Comparison of ENCODE assay signal across 8 cellular contexts in genomic region chr7:77657427-77658331, GRCh38. TPM values are rescaled to one million over a fixed set of nuclear protein-coding genes. Genes with fewer than 3 reads are reported as not detected.
A peak's percentile ranks its signal among the peaks of the same experiment; 100 is the strongest.
DNase-seq lines count a peak whose midpoint lies in the region.

No MANE protein-coding gene starts in this region.

- DNase-seq in A172 (ENCODE audit: low spot score) (peak; percentile 65), GM04504 (ENCODE audit: low read depth) (peak; percentile 14), OCI-M1 (lab: John Stamatoyannopoulos, UW) (peak; percentile 96), dedifferentiated amniotic fluid mesenchymal stem cell (ENCODE audit: extremely low spot score) (peak; percentile 30), myocyte (ENCODE audit: low read depth) (peak; percentile 57), activated gamma-delta T cell (lab: John Stamatoyannopoulos, UW) (no peak)
- peak; percentile 43 for DNase-seq in Jurkat, Clone E6-1 (ENCODE audit: low read depth, low spot score)
- DNase-seq in stimulated activated CD8-positive, alpha-beta memory T cell treated with anti-CD3 and anti-CD28 coated beads, Interleukin-4, amount 100 ng/mL, for 48 hours = no peak

- H3K4me3 ChIP-seq in Jurkat, Clone E6-1 (ENCODE audit: low read length) = no peak overlapping the region

RNA-seq across cellular contexts. Expression of gene RSBN1L, which starts 38.6 kb away (rescaled TPM):
- 19.4 and 20.5 TPM in 2 replicates for total RNA-seq in A172 (2014; rRNA removed; shearing (Covaris generic))
- 20.7 TPM for polyA plus RNA-seq in Jurkat, Clone E6-1 (2012; ENCODE audit: insufficient read depth, insufficient read length)
- total RNA-seq in myocyte = 8.5 and 13.3 TPM in 2 replicates
- polyA plus RNA-seq in myocyte (2012) = 5.1 TPM

Comparison
In these comparisons a context has a peak if more than half of its experiments do, and no peak if none do; other contexts are left out.
1. DNase-seq: peak in A172 (single experiment), GM04504 (single experiment), Jurkat, Clone E6-1 (single experiment), OCI-M1 (single experiment), dedifferentiated amniotic fluid mesenchymal stem cell (single experiment) and myocyte (single experiment); none in activated gamma-delta T cell (single experiment) and stimulated activated CD8-positive, alpha-beta memory T cell treated with anti-CD3 and anti-CD28 coated beads, Interleukin-4, amount 100 ng/mL, for 48 hours (single experiment).